In genomic region chr4:2802618-2803531, GRCh38 we compare ENCODE assay signal across 1 cellular context.
TF ChIP-seq lines count a peak whose summit lies in the region.

No MANE protein-coding gene starts in this region.

TF ChIP-seq in HepG2, 621 proteins besides CTCF, POLR2A, EP300 and RAD21 (continued from another document):
- TF ChIP-seq POLR2AphosphoS5 (IDR thresholded peaks at IDR 0.05; ENCODE audit: low read depth, low read length), result no peak
- no peak for TF ChIP-seq NONO (IDR thresholded peaks at IDR 0.05)
- TF ChIP-seq NONO (CRISPR knock-in tag; conservative IDR thresholded peaks at IDR 0.05), result no peak
- TF ChIP-seq RBFOX2 (IDR thresholded peaks at IDR 0.05; ENCODE audit: low read depth, low read length), result peak; percentile 41; the same call in 1 of the 2 replicates
- TF ChIP-seq LCORL (IDR thresholded peaks at IDR 0.05), result no peak
- TF ChIP-seq LCORL (CRISPR knock-in tag; IDR thresholded peaks at IDR 0.05), result no peak
- TF ChIP-seq MAFF (IDR thresholded peaks at IDR 0.05; ENCODE audit: low read depth, low read length), result peak; percentile 44; the same call in 1 of the 2 replicates
- TF ChIP-seq MTA1 (CRISPR knock-in tag; IDR thresholded peaks at IDR 0.05; ENCODE audit: borderline replicate concordance), result no peak
- TF ChIP-seq ZNF230 (CRISPR knock-in tag; IDR thresholded peaks at IDR 0.05), result no peak
- TF ChIP-seq AHR (CRISPR knock-in tag; IDR thresholded peaks at IDR 0.05), result no peak
- TF ChIP-seq, protein P1, sequence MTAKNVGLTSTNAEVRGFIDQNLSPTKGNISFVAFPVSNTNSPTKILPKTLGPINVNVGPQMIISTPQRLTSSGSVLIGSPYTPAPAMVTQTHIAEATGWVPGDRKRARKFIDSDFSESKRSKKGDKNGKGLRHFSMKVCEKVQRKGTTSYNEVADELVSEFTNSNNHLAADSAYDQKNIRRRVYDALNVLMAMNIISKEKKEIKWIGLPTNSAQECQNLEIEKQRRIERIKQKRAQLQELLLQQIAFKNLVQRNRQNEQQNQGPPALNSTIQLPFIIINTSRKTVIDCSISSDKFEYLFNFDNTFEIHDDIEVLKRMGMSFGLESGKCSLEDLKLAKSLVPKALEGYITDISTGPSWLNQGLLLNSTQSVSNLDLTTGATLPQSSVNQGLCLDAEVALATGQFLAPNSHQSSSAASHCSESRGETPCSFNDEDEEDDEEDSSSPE (CRISPR knock-in tag; IDR thresholded peaks at IDR 0.05), result no peak
- no peak for TF ChIP-seq MTF1 (CRISPR knock-in tag; IDR thresholded peaks at IDR 0.05)
